2 cellular contexts compared by ENCODE assay signal in genomic region chr1:45694823-45695222, GRCh38.
TF ChIP-seq lines count a peak whose summit lies in the region.

No MANE protein-coding gene starts in this region.

TF ChIP-seq in HCT116, 20 proteins besides CTCF, POLR2A, EP300 and RAD21:
- TF ChIP-seq EZH2 (IDR thresholded peaks at IDR 0.05) (no peak), SRF (IDR thresholded peaks at IDR 0.05; ENCODE audit: low read depth) (no peak), POLR2AphosphoS5 (IDR thresholded peaks at IDR 0.05; ENCODE audit: low read depth, low read length) (peak; percentile 43)

TF ChIP-seq in K562, 482 proteins besides CTCF, POLR2A, EP300 and RAD21:
- TF ChIP-seq POLR2G (IDR thresholded peaks at IDR 0.05; ENCODE audit: low read depth, low read length) (no peak), ZNF511 (CRISPR knock-in tag; IDR thresholded peaks at IDR 0.05) (no peak), PURB (CRISPR knock-in tag; IDR thresholded peaks at IDR 0.05; ENCODE audit: low read depth) (no peak), NONO (IDR thresholded peaks at IDR 0.05; ENCODE audit: low read depth in 2 of 2, low read length in 1 of 2) (no peak), GTF2B (IDR thresholded peaks at IDR 0.05; ENCODE audit: extremely low read depth, insufficient read length) (no peak), MLLT1 (IDR thresholded peaks at IDR 0.05) (no peak), ATF7 (IDR thresholded peaks at IDR 0.05) (no peak), ZBTB12 (CRISPR knock-in tag; IDR thresholded peaks at IDR 0.05) (no peak), SRSF1 (IDR thresholded peaks at IDR 0.05; ENCODE audit: low read depth, low read length) (no peak), NEUROD1 (IDR thresholded peaks at IDR 0.05; ENCODE audit: borderline replicate concordance, low read depth, low read length, partially characterized antibody) (no peak), ZNF174 (CRISPR knock-in tag; IDR thresholded peaks at IDR 0.05) (no peak), RERE (CRISPR knock-in tag; IDR thresholded peaks at IDR 0.05; ENCODE audit: borderline replicate concordance) (no peak), ILF3 (IDR thresholded peaks at IDR 0.05; ENCODE audit: borderline replicate concordance) (no peak), ZNF408 (CRISPR knock-in tag; IDR thresholded peaks at IDR 0.05; ENCODE audit: low read depth) (no peak), EP400 (IDR thresholded peaks at IDR 0.05) (no peak), POLR2AphosphoS5 (IDR thresholded peaks at IDR 0.05; ENCODE audit: control insufficient read depth, insufficient read depth, low read depth, low read length) (no peak), ZNF780A (CRISPR knock-in tag; IDR thresholded peaks at IDR 0.05) (no peak), RBBP5 (IDR thresholded peaks at IDR 0.05; ENCODE audit: borderline replicate concordance, insufficient read depth, low read length, poor library complexity, severe bottlenecking) (no peak), TOE1 (IDR thresholded peaks at IDR 0.05; ENCODE audit: borderline replicate concordance) (no peak), TOE1 (CRISPR knock-in tag; IDR thresholded peaks at IDR 0.05; ENCODE audit: borderline replicate concordance, low read depth) (no peak), SMAD3 (CRISPR knock-in tag; conservative IDR thresholded peaks at IDR 0.05) (no peak), SUPT5H (IDR thresholded peaks at IDR 0.05) (peak; percentile 75), SAP30 (IDR thresholded peaks at IDR 0.05; ENCODE audit: borderline replicate concordance, insufficient read depth, low read depth, low read length, poor library complexity, severe bottlenecking) (no peak), RHOXF2B (CRISPR knock-in tag; conservative IDR thresholded peaks at IDR 0.05) (0 out of 2 replicates have a peak, but pooled peaks have one; percentile 22), GTF3C2 (IDR thresholded peaks at IDR 0.05; ENCODE audit: borderline replicate concordance, extremely low read depth, insufficient read length) (no peak), POLR2AphosphoS2 (IDR thresholded peaks at IDR 0.05; ENCODE audit: low read length) (peak; percentile 90; the same call in 1 of the 2 replicates), NR2F6 (CRISPR knock-in tag; IDR thresholded peaks at IDR 0.05) (no peak), CEBPG (CRISPR knock-in tag; IDR thresholded peaks at IDR 0.05) (no peak), CEBPG (tag; conservative IDR thresholded peaks at IDR 0.05 in 1 of 2, IDR thresholded peaks at IDR 0.05 in 1 of 2) (no peak), ETS2 (tag; IDR thresholded peaks at IDR 0.05; ENCODE audit: borderline replicate concordance, poor library complexity, severe bottlenecking) (no peak), ZNF609 (CRISPR knock-in tag; IDR thresholded peaks at IDR 0.05; ENCODE audit: borderline replicate concordance) (no peak), POLR2B (IDR thresholded peaks at IDR 0.05; ENCODE audit: low read depth, partially characterized antibody) (peak; percentile 64), ZMIZ1 (IDR thresholded peaks at IDR 0.05; ENCODE audit: low read depth in 2 of 2, low read length in 2 of 2) (no peak)
